Comparison of ENCODE assay signal across 31 cellular contexts in the genomic region with DNA sequence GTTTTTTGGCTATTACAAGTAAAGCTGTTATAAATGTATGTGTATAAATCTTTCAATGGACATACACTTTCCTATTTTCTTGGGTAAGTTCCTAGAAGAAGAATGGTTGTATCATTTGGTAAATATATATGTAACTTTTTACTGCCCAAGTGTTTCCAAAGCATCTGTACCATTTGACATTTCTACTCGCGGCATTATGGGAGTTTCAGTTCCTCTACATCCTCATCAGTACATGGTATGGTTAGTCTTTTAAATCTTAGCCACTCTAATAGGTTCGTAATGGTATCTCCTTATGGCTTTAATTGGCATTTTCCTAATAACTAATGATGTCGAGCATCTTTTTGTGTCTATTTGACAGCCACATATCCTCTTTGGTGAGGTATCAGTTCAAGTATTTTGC. TPM values are rescaled to one million over a fixed set of nuclear protein-coding genes. Genes with fewer than 3 reads are reported as not detected.
"Had no signal": no experiment of that assay in that cellular context is flagged by ENCODE, and none has a peak within 500 bp of the region (broad histone marks: within the 10 kb centered on the region; RNA-seq: fewer than 3 reads in every experiment).

No MANE protein-coding gene starts in this region.

- H3K27me3 ChIP-seq: brain microvascular endothelial cell, MG63, SJSA1 had no signal

- DNase-seq: activated CD4-positive, alpha-beta T cell treated with anti-CD3 and anti-CD28 coated beads for 36 hours; activated CD4-positive, alpha-beta T cell treated with anti-CD3 and anti-CD28 coated beads, Interleukin-2, amount 10 ng/mL, durations not matched to agents 7 days and 5 days; activated CD4-positive, alpha-beta T cell treated with anti-CD3 and anti-CD28 coated beads, Interleukin-2, amount 50 U/mL, for 48 hours; activated naive CD4-positive, alpha-beta T cell treated with anti-CD3 and anti-CD28 coated beads, Interleukin-2, amount 50 U/mL, for 16 hours; activated naive CD8-positive, alpha-beta T cell treated with anti-CD3 and anti-CD28 coated beads for 36 hours; activated T-cell treated with anti-CD3 and anti-CD28 coated beads for 4 hours; activated T-cell treated with anti-CD3 and anti-CD28 coated beads, Interleukin-2, amount 50 U/mL, for 4 hours; amniotic stem cell; aorta; brain microvascular endothelial cell; central memory CD4-positive, alpha-beta T cell; Kasumi-1; KG1; MG63; NCI-H1092; NCI-H1436 treated with DMSO at 0.1 percent for 48 hours; NCI-H1694 treated with DMSO at 0.1 percent for 48 hours; NCI-H2029; NCI-H345; NCI-H524 treated with DMSO at 0.1 percent for 48 hours; NK-92 treated with Interleukin-12 subunit alpha and Interleukin-12 subunit beta, amount 100 ng/mL, for 24 hours; PC-9; Right ventricle myocardium superior; SK-N-SH had no signal

- H3K27ac ChIP-seq: brain microvascular endothelial cell, PC-9, SJSA1 had no signal

- H3K9ac ChIP-seq: SK-N-SH had no signal

- H3K4me3 ChIP-seq: MG63, PC-9, SJSA1 had no signal

- H3K4me2 ChIP-seq: PC-9, SK-N-SH had no signal

- ATAC-seq: activated CD8-positive, alpha-beta T cell treated with anti-CD3 and anti-CD28 coated beads, Interleukin-2, amount 10 ng/mL, durations not matched to agents 7 days and 5 days; activated T-cell treated with anti-CD3 and anti-CD28 coated beads, Interleukin-2, amount 50 U/mL, for 4 hours; WTC11 had no signal

- FAIRE-seq: colon, RCC 7860 had no signal

- H2AFZ ChIP-seq: PC-9 had no signal

- H3K9me3 ChIP-seq: MG63, SJSA1, SK-N-SH had no signal

- H3K36me3 ChIP-seq: brain microvascular endothelial cell, MG63, SJSA1 had no signal

RNA-seq across cellular contexts. Expression of a gene that starts 53.1 kb away (rescaled TPM):
- total RNA-seq: activated naive CD8-positive, alpha-beta T cell treated with anti-CD3 and anti-CD28 coated beads for 36 hours; activated T-helper 1 cell treated with anti-CD3 and anti-CD28 coated beads, Interleukin-12 subunit alpha, Interleukin-12 subunit beta, Interleukin-2, Interleukin-4 antibody, amounts not matched to agents 30 ng/mL and 10 ng/mL and 1 ng/mL, durations not matched to agents 14 hours and 24 hours and 36 hours; aorta; cerebellum; PC-9; Right ventricle myocardium superior had no signal
- polyA plus RNA-seq: aorta had no signal
